In genomic region chr13:43942301-43942700, GRCh38 we compare ENCODE assay signal across 22 cellular contexts.
DNase-seq lines count a peak whose midpoint lies in the region; ATAC-seq and TF ChIP-seq lines count a peak whose summit lies in the region.
"Had no signal": no experiment of that assay in that cellular context is flagged by ENCODE, and none has a peak within 500 bp of the region (broad histone marks: within the 10 kb centered on the region; RNA-seq: fewer than 3 reads in every experiment).

No MANE protein-coding gene starts in this region.

- no peaks in the 10 kb centered on the region for H3K27me3 ChIP-seq in brain microvascular endothelial cell (replicated peaks)
- H3K27me3 ChIP-seq: BLaER1 had no signal

- H3K36me3 ChIP-seq in brain microvascular endothelial cell (replicated peaks), result no peaks in the 10 kb centered on the region
- H3K36me3 ChIP-seq: BLaER1 had no signal

- H3K4me3 ChIP-seq in brain microvascular endothelial cell (ENCODE audit: low read depth, low read length), result no peak overlapping the region
- H3K4me3 ChIP-seq: BLaER1, GM23248 had no signal

- DNase-seq in DMS53 (lab: John Stamatoyannopoulos, UW) (peak; percentile 14), DMS53 treated with DMSO at 0.1 percent for 48 hours (lab: John Stamatoyannopoulos, UW; ENCODE audit: unreplicated experiment) (no peak), RKO (ENCODE audit: low spot score) (peak; percentile 14), brain microvascular endothelial cell (peak; percentile 25), non-pigmented ciliary epithelial cell (ENCODE audit: low read depth) (peak; percentile 4), inferior parietal cortex (ENCODE audit: extremely low spot score) (no peak), activated gamma-delta T cell (lab: John Stamatoyannopoulos, UW) (no peak), left ventricle myocardium superior (no peak)
- DNase-seq: CD4-positive, CD25-positive, alpha-beta regulatory T cell; GM23248; H7; KG1; NCI-H1048; NCI-H1417; NCI-H1694; NCI-H2081; NCI-H2227 treated with DMSO at 0.1 percent for 48 hours; NCI-H526 treated with DMSO at 0.1 percent for 48 hours; SK-N-SH had no signal

- intact Hi-C loops in left ventricle myocardium superior (cut with micrococcal nuclease), result no loop called here

- in situ Hi-C loops in brain microvascular endothelial cell (cut with HindIII; ENCODE audit: low pct_ligation_motif_present, low sequenced_read_pairs), result no loop called here

- no peak for ATAC-seq in left ventricle myocardium superior
- ATAC-seq: Panc1 had no signal

- TF ChIP-seq CTCF in brain microvascular endothelial cell (IDR thresholded peaks at IDR 0.05; ENCODE audit: low read depth, low read length, missing control alignments), result no peak

- H3K27ac ChIP-seq in brain microvascular endothelial cell, result no peak overlapping the region
- H3K27ac ChIP-seq: 22Rv1, BLaER1, GM23248 had no signal

Comparison
In these comparisons a context has a peak if more than half of its experiments do, and no peak if none do; other contexts are left out.
1. DNase-seq: peak in DMS53 (single experiment), RKO (single experiment), brain microvascular endothelial cell (single experiment) and non-pigmented ciliary epithelial cell (single experiment); none in DMS53 treated with DMSO at 0.1 percent for 48 hours (single experiment), inferior parietal cortex (single experiment), activated gamma-delta T cell (single experiment) and left ventricle myocardium superior (single experiment).